Comparison of ENCODE assay signal across 14 cellular contexts in the genomic region with DNA sequence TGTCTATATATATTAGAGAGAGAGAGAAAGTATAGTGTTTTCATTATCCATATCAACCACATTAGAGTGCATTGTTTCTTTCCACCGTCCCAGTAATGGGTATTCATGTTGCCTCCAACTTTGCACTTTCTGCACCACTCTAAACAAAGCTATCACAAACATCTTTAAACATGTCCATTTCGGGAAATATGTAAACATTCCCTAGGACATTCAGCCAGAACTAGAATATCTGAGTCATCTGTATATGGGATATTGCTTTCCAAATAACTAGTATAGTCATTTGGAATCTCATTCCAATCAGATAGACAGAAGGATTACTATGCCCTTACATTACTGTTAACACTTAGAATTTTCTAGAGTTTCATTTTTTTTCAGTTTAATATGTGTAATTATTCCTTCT.
A peak's percentile ranks its signal among the peaks of the same experiment; 100 is the strongest.
DNase-seq lines count a peak whose midpoint lies in the region; ATAC-seq and TF ChIP-seq lines count a peak whose summit lies in the region.
"Had no signal": no experiment of that assay in that cellular context is flagged by ENCODE, and none has a peak within 500 bp of the region (broad histone marks: within the 10 kb centered on the region; RNA-seq: fewer than 3 reads in every experiment).

No MANE protein-coding gene starts in this region.

- H3K36me3 ChIP-seq in adipocyte (ENCODE audit: control insufficient read depth, insufficient read depth, low read length, severe bottlenecking) (no peaks in the 10 kb centered on the region), fibroblast of lung (ENCODE audit: control insufficient read depth, insufficient read depth, low read length) (no peaks in the 10 kb centered on the region)
- H3K36me3 ChIP-seq: Peyer's patch had no signal

- peak; percentile 89 for DNase-seq in HCEC 1CT
- DNase-seq in adipocyte (ENCODE audit: low read depth), result peak; percentile 26
- peak; percentile 45 to 74 for DNase-seq in fibroblast of lung (ENCODE audit: low read depth in 2 of 2)
- no peak for DNase-seq in Ammon's horn (ENCODE audit: low spot score)
- no peak for DNase-seq in Kasumi-1 (lab: John Stamatoyannopoulos, UW)
- DNase-seq: NCI-H1092, NCI-H1694 treated with DMSO at 0.1 percent for 48 hours, NCI-H446 treated with DMSO at 0.1 percent for 48 hours, NCI-H748 treated with DMSO at 0.1 percent for 48 hours, Peyer's patch, SHP77 treated with DMSO at 0.1 percent for 48 hours had no signal

- ATAC-seq in GM21717 (IDR thresholded peaks at IDR 0.05; ENCODE audit: unreplicated experiment), result no peak
- ATAC-seq in HG03342 (IDR thresholded peaks at IDR 0.05; ENCODE audit: unreplicated experiment), result no peak
- ATAC-seq: HCT116 had no signal

- H3K9ac ChIP-seq in adipocyte (ENCODE audit: low read length) (no peak overlapping the region), fibroblast of lung (ENCODE audit: insufficient read depth, low read length) (no peak overlapping the region)

- peak overlapping the region; percentile 35 for H3K4me2 ChIP-seq in fibroblast of lung (ENCODE audit: extremely low read depth, insufficient read depth, low read length)

- H3K79me2 ChIP-seq in fibroblast of lung (ENCODE audit: control insufficient read depth, insufficient read depth, low read length), result no peaks in the 10 kb centered on the region

- no peak for TF ChIP-seq CTCF in fibroblast of lung (conservative IDR thresholded peaks at IDR 0.05 in 1 of 2, IDR thresholded peaks at IDR 0.05 in 1 of 2; ENCODE audit: low read depth in 1 of 2, low read length in 2 of 2)

- H4K20me1 ChIP-seq in fibroblast of lung (ENCODE audit: control insufficient read depth, extremely low read depth, insufficient read depth, low read length), result no peaks in the 10 kb centered on the region

- H3K27me3 ChIP-seq in adipocyte (replicated peaks; ENCODE audit: control insufficient read depth, insufficient read depth, low read length) (no peaks in the 10 kb centered on the region), fibroblast of lung (ENCODE audit: control insufficient read depth, insufficient read depth, low read length) (no peaks in the 10 kb centered on the region)
- H3K27me3 ChIP-seq: Peyer's patch had no signal

- H3K27ac ChIP-seq in fibroblast of lung (ENCODE audit: insufficient read depth, low read length), result peak overlapping the region; percentile 88
- H3K27ac ChIP-seq: Peyer's patch had no signal

- H3K4me3 ChIP-seq in adipocyte (ENCODE audit: low read length), result no peak overlapping the region
- H3K4me3 ChIP-seq in fibroblast of lung (replicated peaks in 1 of 4; ENCODE audit: control extremely low read depth in 1 of 4, insufficient read depth in 1 of 4, low read depth in 3 of 4, low read length in 4 of 4), result no peak overlapping the region
- H3K4me3 ChIP-seq: Peyer's patch had no signal

- peaks cover 3% of the 10 kb centered on the region for H3K4me1 ChIP-seq in adipocyte (ENCODE audit: control insufficient read depth, insufficient read depth, low read length)
- H3K4me1 ChIP-seq in fibroblast of lung (ENCODE audit: control insufficient read depth, extremely low read depth, insufficient read depth, low read length), result peaks cover 7% of the 10 kb centered on the region
- H3K4me1 ChIP-seq: Peyer's patch had no signal

- H3K9me3 ChIP-seq in adipocyte (ENCODE audit: control insufficient read depth, low read length), result no peaks in the 10 kb centered on the region
- no peaks in the 10 kb centered on the region for H3K9me3 ChIP-seq in fibroblast of lung (ENCODE audit: control insufficient read depth, insufficient read depth, low read depth, low read length)
- H3K9me3 ChIP-seq: Peyer's patch had no signal

- H2AFZ ChIP-seq in fibroblast of lung (ENCODE audit: low read length), result no peak overlapping the region

Comparison
In these comparisons a context has a peak if more than half of its experiments do, and no peak if none do; other contexts are left out.
1. DNase-seq: peak in HCEC 1CT (single experiment), adipocyte (single experiment) and fibroblast of lung (2 of 2); none in Ammon's horn (single experiment) and Kasumi-1 (0 of 2).